22 cellular contexts compared by ENCODE assay signal in the genomic region with DNA sequence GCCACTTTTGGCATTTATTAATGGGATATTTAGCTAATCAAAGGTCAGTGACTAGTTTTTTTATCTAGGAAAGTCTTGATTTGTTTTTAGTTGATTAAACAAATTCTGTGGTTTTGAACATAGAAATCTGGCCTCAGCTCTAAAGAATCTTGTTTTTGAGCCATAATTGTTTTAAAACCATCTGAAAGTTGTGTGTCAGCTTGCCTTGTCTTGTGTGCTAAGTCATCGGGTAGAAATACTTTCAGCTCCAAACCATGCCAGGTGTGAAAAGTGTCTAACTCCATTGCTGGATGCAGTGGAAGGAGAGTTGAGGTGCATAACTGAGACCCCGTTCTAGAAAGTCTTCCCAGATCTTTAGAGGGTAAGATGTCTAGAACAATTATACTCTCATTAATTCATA. TPM values are rescaled to one million over a fixed set of nuclear protein-coding genes. Genes with fewer than 3 reads are reported as not detected.
DNase-seq lines count a peak whose midpoint lies in the region; ATAC-seq, FAIRE-seq and TF ChIP-seq lines count a peak whose summit lies in the region.
"Had no signal": no experiment of that assay in that cellular context is flagged by ENCODE, and none has a peak within 500 bp of the region (broad histone marks: within the 10 kb centered on the region; RNA-seq: fewer than 3 reads in every experiment).

No MANE protein-coding gene starts in this region.

- ATAC-seq in upper lobe of right lung: no peak
- no peak for ATAC-seq in GM18868 (IDR thresholded peaks at IDR 0.05; ENCODE audit: unreplicated experiment)
- no peak for ATAC-seq in activated naive CD8-positive, alpha-beta T cell treated with anti-CD3 and anti-CD28 coated beads, Interleukin-2, amount 50 U/mL, for 24 hours
- ATAC-seq: activated T-helper 17 cell treated with anti-CD3 and anti-CD28 coated beads, Interleukin-2, amount 50 U/mL, for 72 hours; foreskin keratinocyte; natural killer cell had no signal

- no peaks in the 10 kb centered on the region for H3K9me3 Mint-ChIP-seq in neural progenitor cell
- H3K9me3 Mint-ChIP-seq in activated naive CD8-positive, alpha-beta T cell treated with anti-CD3 and anti-CD28 coated beads, Interleukin-2, amount 50 U/mL, for 24 hours: no peaks in the 10 kb centered on the region
- H3K9me3 Mint-ChIP-seq: activated CD4-positive, alpha-beta T cell treated with anti-CD3 and anti-CD28 coated beads, Interleukin-2, amount 10 ng/mL, durations not matched to agents 7 days and 5 days; activated naive CD8-positive, alpha-beta T cell treated with anti-CD3 and anti-CD28 coated beads for 36 hours; activated T-helper 17 cell treated with anti-CD3 and anti-CD28 coated beads, Interleukin-2, amount 50 U/mL, for 72 hours; natural killer cell; stimulated activated naive CD8-positive, alpha-beta T cell treated with anti-CD3 and anti-CD28 coated beads, Interleukin-15, Interleukin-2, amounts not matched to agents 100 ng/mL and 50 ng/mL, for 24 hours had no signal

- TF ChIP-seq POLR2A in endothelial cell of umbilical vein (IDR thresholded peaks at IDR 0.05; ENCODE audit: low read depth, low read length): no peak

- H3K36me3 ChIP-seq in KMS-11 (ENCODE audit: insufficient read depth): no peaks in the 10 kb centered on the region
- H3K36me3 ChIP-seq in endothelial cell of umbilical vein (ENCODE audit: control insufficient read depth in 2 of 2, extremely low read depth in 1 of 2, insufficient read depth in 2 of 2, low read length in 2 of 2): peaks cover 2 to 9% of the 10 kb centered on the region in 2 experiments
- peaks cover 5% of the 10 kb centered on the region for H3K36me3 ChIP-seq in neural progenitor cell
- H3K36me3 ChIP-seq in upper lobe of right lung: peaks cover 5% of the 10 kb centered on the region

- no peak overlapping the region for H3K4me3 ChIP-seq in KMS-11 (IDR thresholded peaks at IDR 0.05; ENCODE audit: insufficient read depth, low read depth, low read length)
- no peak overlapping the region for H3K4me3 ChIP-seq in endothelial cell of umbilical vein (replicated peaks in 1 of 3; ENCODE audit: insufficient read depth in 1 of 3, low read depth in 1 of 3, low read length in 3 of 3)
- no peak overlapping the region for H3K4me3 ChIP-seq in neural progenitor cell
- no peak overlapping the region for H3K4me3 ChIP-seq in upper lobe of right lung
- H3K4me3 ChIP-seq: skin epidermis had no signal

- no peak overlapping the region for H3K4me3 Mint-ChIP-seq in neural progenitor cell
- no peak overlapping the region for H3K4me3 Mint-ChIP-seq in activated naive CD8-positive, alpha-beta T cell treated with anti-CD3 and anti-CD28 coated beads, Interleukin-2, amount 50 U/mL, for 24 hours
- H3K4me3 Mint-ChIP-seq: activated CD4-positive, alpha-beta T cell treated with anti-CD3 and anti-CD28 coated beads, Interleukin-2, amount 10 ng/mL, durations not matched to agents 7 days and 5 days; activated naive CD8-positive, alpha-beta T cell treated with anti-CD3 and anti-CD28 coated beads for 36 hours; activated T-helper 17 cell treated with anti-CD3 and anti-CD28 coated beads, Interleukin-2, amount 50 U/mL, for 72 hours; natural killer cell; stimulated activated naive CD8-positive, alpha-beta T cell treated with anti-CD3 and anti-CD28 coated beads, Interleukin-15, Interleukin-2, amounts not matched to agents 100 ng/mL and 50 ng/mL, for 24 hours had no signal

- dilution Hi-C loops in endothelial cell of umbilical vein (cut with MboI; ENCODE audit: extremely low pct_ligation_motif_present, low sequenced_read_pairs): no loop called here

- POLR2A ChIA-PET in endothelial cell of umbilical vein (lab: Charles Lee): no interaction called here

- no peaks in the 10 kb centered on the region for H3K27me3 ChIP-seq in KMS-11 (ENCODE audit: insufficient read depth, low read depth)
- H3K27me3 ChIP-seq in endothelial cell of umbilical vein (ENCODE audit: control insufficient read depth in 2 of 2, insufficient read depth in 2 of 2, low read length in 2 of 2): no peaks in the 10 kb centered on the region
- H3K27me3 ChIP-seq in neural progenitor cell: no peaks in the 10 kb centered on the region
- no peaks in the 10 kb centered on the region for H3K27me3 ChIP-seq in upper lobe of right lung
- H3K27me3 ChIP-seq: brain microvascular endothelial cell, foreskin keratinocyte had no signal

- H3K9me3 ChIP-seq in endothelial cell of umbilical vein (replicated peaks; ENCODE audit: control insufficient read depth, insufficient read depth, low read length) (no peaks in the 10 kb centered on the region), neural progenitor cell (ENCODE audit: low read depth) (no peaks in the 10 kb centered on the region), upper lobe of right lung (no peaks in the 10 kb centered on the region)
- H3K9me3 ChIP-seq: Caco-2 had no signal

- H3K9ac ChIP-seq in KMS-11: peak overlapping the region; percentile 22; the same call in 1 of the 2 replicates
- H3K9ac ChIP-seq in endothelial cell of umbilical vein (replicated peaks; ENCODE audit: extremely low read depth, insufficient read depth, low read length): no peak overlapping the region
- no peak overlapping the region for H3K9ac ChIP-seq in neural progenitor cell

- H2AFZ ChIP-seq in KMS-11 (ENCODE audit: low read depth): no peak overlapping the region
- H2AFZ ChIP-seq in endothelial cell of umbilical vein (ENCODE audit: low read depth, low read length): no peak overlapping the region
- H2AFZ ChIP-seq in neural progenitor cell (replicated peaks): no peak overlapping the region

- CTCF ChIA-PET in endothelial cell of umbilical vein (lab: Charles Lee): interaction anchor here (1.5 to 2.3 kb wide), 2 partner anchors 11 to 14 kb away, joined by 3 to 7 read pairs; no protein-coding TSS in a partner anchor

- DNase-seq in endothelial cell of umbilical vein (ENCODE audit: low read depth, low spot score) (no peak), neural progenitor cell (ENCODE audit: low spot score) (no peak), upper lobe of right lung (no peak), NCI-H510A (lab: John Stamatoyannopoulos, UW) (no peak), SKM-1 (lab: John Stamatoyannopoulos, UW; ENCODE audit: unreplicated experiment) (no peak)
- DNase-seq in activated naive CD8-positive, alpha-beta T cell treated with anti-CD3 and anti-CD28 coated beads, Interleukin-2, amount 50 U/mL, for 24 hours: no peak
- DNase-seq: activated CD4-positive, alpha-beta T cell treated with anti-CD3 and anti-CD28 coated beads, Interleukin-2, amount 10 ng/mL, durations not matched to agents 7 days and 5 days; activated naive CD8-positive, alpha-beta T cell treated with anti-CD3 and anti-CD28 coated beads for 36 hours; brain microvascular endothelial cell; Caco-2; foreskin keratinocyte; natural killer cell; NCI-H1417 treated with DMSO at 0.1 percent for 48 hours; NCI-H69; SHP77; stimulated activated CD4-positive, alpha-beta T cell treated with anti-CD3 and anti-CD28 coated beads, Interleukin-2, amount 100 ng/mL, for 48 hours had no signal

- peaks cover 32% of the 10 kb centered on the region; the same call in 1 of the 2 replicates for H3K79me2 ChIP-seq in KMS-11 (ENCODE audit: insufficient read depth, low read depth)
- peaks cover 24% of the 10 kb centered on the region for H3K79me2 ChIP-seq in endothelial cell of umbilical vein (ENCODE audit: control insufficient read depth, insufficient read depth, low read length)
- peaks cover 4% of the 10 kb centered on the region for H3K79me2 ChIP-seq in neural progenitor cell (ENCODE audit: low read depth)

- intact Hi-C loops in endothelial cell of umbilical vein (cut with micrococcal nuclease) (no loop called here), upper lobe of right lung (cut with DNase I) (no loop called here)

- H3K4me1 Mint-ChIP-seq in neural progenitor cell: no peaks in the 10 kb centered on the region
- H3K4me1 Mint-ChIP-seq in activated naive CD8-positive, alpha-beta T cell treated with anti-CD3 and anti-CD28 coated beads, Interleukin-2, amount 50 U/mL, for 24 hours: peaks cover 13% of the 10 kb centered on the region
- H3K4me1 Mint-ChIP-seq: activated T-helper 17 cell treated with anti-CD3 and anti-CD28 coated beads, Interleukin-2, amount 50 U/mL, for 72 hours had no signal

- H3K27ac ChIP-seq in KMS-11 (peak overlapping the region; percentile 60), endothelial cell of umbilical vein (ENCODE audit: insufficient read depth, low read depth, low read length) (no peak overlapping the region), neural progenitor cell (no peak overlapping the region), upper lobe of right lung (peak overlapping the region; percentile 32)
- H3K27ac ChIP-seq: brain microvascular endothelial cell, foreskin keratinocyte had no signal

- no peaks in the 10 kb centered on the region for H4K20me1 ChIP-seq in KMS-11 (ENCODE audit: insufficient read depth)
- H4K20me1 ChIP-seq in endothelial cell of umbilical vein (replicated peaks; ENCODE audit: control insufficient read depth, extremely low read depth, insufficient read depth, low read length): no peaks in the 10 kb centered on the region
- H4K20me1 ChIP-seq in neural progenitor cell (ENCODE audit: low read depth): peaks cover 8% of the 10 kb centered on the region

- H3K4me2 ChIP-seq in KMS-11: peak overlapping the region; percentile 96
- H3K4me2 ChIP-seq in endothelial cell of umbilical vein (ENCODE audit: insufficient read depth, low read length): no peak overlapping the region
- no peak overlapping the region for H3K4me2 ChIP-seq in neural progenitor cell

- peak; percentile 55 for FAIRE-seq in endothelial cell of umbilical vein (lab: Jason Lieb, UNC)
- FAIRE-seq: GM18507 had no signal

- peaks cover 32% of the 10 kb centered on the region for H3K36me3 Mint-ChIP-seq in neural progenitor cell
- peaks cover 35% of the 10 kb centered on the region for H3K36me3 Mint-ChIP-seq in activated naive CD8-positive, alpha-beta T cell treated with anti-CD3 and anti-CD28 coated beads, Interleukin-2, amount 50 U/mL, for 24 hours (ENCODE audit: low read depth)
- H3K36me3 Mint-ChIP-seq: natural killer cell had no signal

- peak overlapping the region; percentile 21 for H3K27ac Mint-ChIP-seq in neural progenitor cell
- no peak overlapping the region for H3K27ac Mint-ChIP-seq in activated naive CD8-positive, alpha-beta T cell treated with anti-CD3 and anti-CD28 coated beads, Interleukin-2, amount 50 U/mL, for 24 hours
- H3K27ac Mint-ChIP-seq: activated CD4-positive, alpha-beta T cell treated with anti-CD3 and anti-CD28 coated beads, Interleukin-2, amount 10 ng/mL, durations not matched to agents 7 days and 5 days; activated naive CD8-positive, alpha-beta T cell treated with anti-CD3 and anti-CD28 coated beads for 36 hours; activated T-helper 17 cell treated with anti-CD3 and anti-CD28 coated beads, Interleukin-2, amount 50 U/mL, for 72 hours; natural killer cell; stimulated activated naive CD8-positive, alpha-beta T cell treated with anti-CD3 and anti-CD28 coated beads, Interleukin-15, Interleukin-2, amounts not matched to agents 100 ng/mL and 50 ng/mL, for 24 hours had no signal

- peaks cover 4% of the 10 kb centered on the region for H3K27me3 Mint-ChIP-seq in neural progenitor cell (ENCODE audit: insufficient read depth, low read depth)
- no peaks in the 10 kb centered on the region for H3K27me3 Mint-ChIP-seq in activated naive CD8-positive, alpha-beta T cell treated with anti-CD3 and anti-CD28 coated beads, Interleukin-2, amount 50 U/mL, for 24 hours
- H3K27me3 Mint-ChIP-seq: activated CD4-positive, alpha-beta T cell treated with anti-CD3 and anti-CD28 coated beads, Interleukin-2, amount 10 ng/mL, durations not matched to agents 7 days and 5 days; activated naive CD8-positive, alpha-beta T cell treated with anti-CD3 and anti-CD28 coated beads for 36 hours; activated T-helper 17 cell treated with anti-CD3 and anti-CD28 coated beads, Interleukin-2, amount 50 U/mL, for 72 hours; stimulated activated naive CD8-positive, alpha-beta T cell treated with anti-CD3 and anti-CD28 coated beads, Interleukin-15, Interleukin-2, amounts not matched to agents 100 ng/mL and 50 ng/mL, for 24 hours had no signal

- BruUV-seq in endothelial cell of umbilical vein (replicated peaks; lab: Mats Ljungman, UMichigan): no TSS peak

- H3K4me1 ChIP-seq in KMS-11 (ENCODE audit: low read depth, poor library complexity, severe bottlenecking) (peaks cover 86% of the 10 kb centered on the region), endothelial cell of umbilical vein (ENCODE audit: control insufficient read depth, extremely low read depth, insufficient read depth, low read length) (peaks cover 9% of the 10 kb centered on the region), neural progenitor cell (no peaks in the 10 kb centered on the region), upper lobe of right lung (peaks cover 32% of the 10 kb centered on the region)

- TF ChIP-seq CTCF in KMS-11 (conservative IDR thresholded peaks at IDR 0.05; ENCODE audit: low read depth, low read length): no peak
- TF ChIP-seq CTCF in endothelial cell of umbilical vein (IDR thresholded peaks at IDR 0.05; ENCODE audit: extremely low read depth in 1 of 2, insufficient read depth in 1 of 2, low read depth in 1 of 2, low read length in 2 of 2): no peak
- TF ChIP-seq CTCF in neural progenitor cell (IDR thresholded peaks at IDR 0.05): no peak
- TF ChIP-seq CTCF in upper lobe of right lung (IDR thresholded peaks at IDR 0.05): no peak

- no peaks in the 10 kb centered on the region for H3F3A ChIP-seq in neural progenitor cell (ENCODE audit: low read depth)

- no peaks in the 10 kb centered on the region for H3K9me1 ChIP-seq in endothelial cell of umbilical vein (replicated peaks; ENCODE audit: control insufficient read depth, extremely low read depth, insufficient read depth, low read length)

RNA-seq across cellular contexts. Expression of a gene that starts 22.7 kb away (rescaled TPM):
- total RNA-seq in endothelial cell of umbilical vein: 40.6 and 45.3 TPM in 2 replicates
- 15.3 and 17.9 TPM in 2 replicates for polyA plus RNA-seq in endothelial cell of umbilical vein
- polyA plus RNA-seq in endothelial cell of umbilical vein (2011; cell fraction: cytosol; rRNA removed): 13.9 and 15.9 TPM in 2 replicates
- polyA plus RNA-seq in endothelial cell of umbilical vein (2011; cell fraction: nucleus; rRNA removed): 41.7 and 49.8 TPM in 2 replicates
- polyA plus RNA-seq in endothelial cell of umbilical vein (2012): 29.4 and 36.7 TPM in 2 replicates
- 62.7 and 67.7 TPM in 2 replicates for polyA minus RNA-seq in endothelial cell of umbilical vein
- 17.2 TPM for polyA minus RNA-seq in endothelial cell of umbilical vein (2011; cell fraction: cytosol; rRNA and poly(A)+ RNA removed)
- polyA minus RNA-seq in endothelial cell of umbilical vein (2011; cell fraction: nucleus; rRNA and poly(A)+ RNA removed): 56.5 and 61.3 TPM in 2 replicates
- 28.6 and 32.3 TPM in 2 replicates for total RNA-seq in neural progenitor cell (ENCODE audit: low replicate concordance)
- 48.6 TPM for total RNA-seq in upper lobe of right lung

Comparison
In these comparisons a context has a peak if more than half of its experiments do, and no peak if none do; other contexts are left out.
1. H3K27ac ChIP-seq: peak in KMS-11 (single experiment) and upper lobe of right lung (single experiment); none in endothelial cell of umbilical vein (single experiment) and neural progenitor cell (single experiment).